10 cellular contexts compared by ENCODE assay signal in the genomic region with DNA sequence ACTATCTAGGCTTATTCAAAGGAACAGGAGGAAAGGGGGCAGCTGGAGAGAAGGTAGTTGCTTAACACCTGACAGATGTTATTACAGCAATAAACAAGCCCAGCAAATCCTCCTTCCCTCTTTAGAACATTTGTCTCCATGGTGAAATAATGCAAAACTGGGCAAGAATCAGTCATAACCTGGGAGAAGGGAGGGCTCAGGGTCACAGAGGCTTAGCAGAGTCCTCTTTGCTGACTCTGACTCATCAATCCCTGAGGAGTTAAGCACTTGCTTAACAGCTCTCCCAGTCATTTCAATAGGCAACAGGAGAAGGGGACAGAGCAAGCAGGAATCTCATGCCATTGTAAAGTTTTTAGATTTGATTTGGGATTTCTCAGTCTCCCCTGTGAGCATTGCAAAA.
DNase-seq lines count a peak whose midpoint lies in the region; ATAC-seq and TF ChIP-seq lines count a peak whose summit lies in the region.
"Had no signal": no experiment of that assay in that cellular context is flagged by ENCODE, and none has a peak within 500 bp of the region (broad histone marks: within the 10 kb centered on the region; RNA-seq: fewer than 3 reads in every experiment).

No MANE protein-coding gene starts in this region.

- no peak overlapping the region for H2AFZ ChIP-seq in SK-N-SH (ENCODE audit: low read depth)

- H3K4me1 ChIP-seq in SK-N-SH (ENCODE audit: control insufficient read depth in 1 of 2, insufficient read depth in 2 of 2, low read depth in 1 of 2, low read length in 1 of 2) (peaks cover 0 to 15% of the 10 kb centered on the region in 2 experiments; a peak in 2 of 4 replicates), cardiac muscle cell (ENCODE audit: low read depth) (no peaks in the 10 kb centered on the region)

- H3K9me3 ChIP-seq in SK-N-SH (no peaks in the 10 kb centered on the region), cardiac muscle cell (ENCODE audit: low read depth) (no peaks in the 10 kb centered on the region)

- H3K4me3 Mint-ChIP-seq in HFFc6: peak overlapping the region; percentile 18; the same call in 1 of the 2 replicates
- H3K4me3 Mint-ChIP-seq in activated CD8-positive, alpha-beta T cell treated with anti-CD3 and anti-CD28 coated beads, Interleukin-2, amount 10 ng/mL, durations not matched to agents 7 days and 5 days: no peak overlapping the region
- H3K4me3 Mint-ChIP-seq: stimulated activated naive CD8-positive, alpha-beta T cell treated with anti-CD3 and anti-CD28 coated beads, Interleukin-15, Interleukin-2, amounts not matched to agents 100 ng/mL and 50 ng/mL, for 24 hours had no signal

- DNase-seq in HFFc6 (peak; percentile 83), SK-N-SH (no peak), cardiac muscle cell (ENCODE audit: low read depth in 1 of 2, low spot score in 1 of 2) (peak; percentile 11 to 86), smooth muscle cell of the brain vasculature (ENCODE audit: low read depth, low spot score) (peak; percentile 57), mucosa of gallbladder (ENCODE audit: low spot score) (no peak), NCI-H2029 (lab: John Stamatoyannopoulos, UW) (no peak)
- DNase-seq in stimulated activated CD4-positive, alpha-beta T cell treated with anti-CD3 and anti-CD28 coated beads, Interleukin-2, amount 100 ng/mL, for 24 hours: no peak
- no peak for DNase-seq in activated CD8-positive, alpha-beta T cell treated with anti-CD3 and anti-CD28 coated beads, Interleukin-2, amount 10 ng/mL, durations not matched to agents 7 days and 5 days

- no peak for TF ChIP-seq RAD21 in SK-N-SH (IDR thresholded peaks at IDR 0.05; ENCODE audit: low read length)

- H3K27me3 ChIP-seq in SK-N-SH (ENCODE audit: insufficient read depth): no peaks in the 10 kb centered on the region
- no peaks in the 10 kb centered on the region for H3K27me3 ChIP-seq in cardiac muscle cell

- TF ChIP-seq CTCF in HFFc6 (IDR thresholded peaks at IDR 0.05) (no peak), SK-N-SH (IDR thresholded peaks at IDR 0.05) (no peak), cardiac muscle cell (IDR thresholded peaks at IDR 0.05; ENCODE audit: low read depth, low read length) (no peak)

- H3K79me2 ChIP-seq in SK-N-SH (ENCODE audit: insufficient read depth): no peaks in the 10 kb centered on the region

- no peaks in the 10 kb centered on the region for H3K36me3 Mint-ChIP-seq in HFFc6 (ENCODE audit: low read depth)
- no peaks in the 10 kb centered on the region for H3K36me3 Mint-ChIP-seq in activated CD8-positive, alpha-beta T cell treated with anti-CD3 and anti-CD28 coated beads, Interleukin-2, amount 10 ng/mL, durations not matched to agents 7 days and 5 days (ENCODE audit: low read depth)

- H3K36me3 ChIP-seq in SK-N-SH (replicated peaks in 1 of 2; ENCODE audit: control insufficient read depth in 1 of 2, insufficient read depth in 2 of 2, low read length in 1 of 2) (no peaks in the 10 kb centered on the region), cardiac muscle cell (no peaks in the 10 kb centered on the region)

- H3K9me2 ChIP-seq in SK-N-SH: no peaks in the 10 kb centered on the region

- peak overlapping the region; percentile 64; the same call in 1 of the 2 replicates for H3K4me2 ChIP-seq in SK-N-SH

- POLR2A ChIA-PET in SK-N-SH (lab: Yijun Ruan, JAX): no interaction called here
- POLR2A ChIA-PET in activated CD8-positive, alpha-beta T cell treated with anti-CD3 and anti-CD28 coated beads, Interleukin-2, amount 10 ng/mL, durations not matched to agents 7 days and 5 days (lab: Charles Lee): no interaction called here

- H4K20me1 ChIP-seq in SK-N-SH (ENCODE audit: insufficient read depth): no peaks in the 10 kb centered on the region

- H3K27ac ChIP-seq in SK-N-SH (ENCODE audit: low read depth in 2 of 2, low read length in 1 of 2) (peak overlapping the region in 1 of 2 experiments; percentile 69; a peak in 2 of 4 replicates), cardiac muscle cell (no peak overlapping the region)

- H3K27ac Mint-ChIP-seq in HFFc6: peak overlapping the region; percentile 88
- no peak overlapping the region for H3K27ac Mint-ChIP-seq in activated CD8-positive, alpha-beta T cell treated with anti-CD3 and anti-CD28 coated beads, Interleukin-2, amount 10 ng/mL, durations not matched to agents 7 days and 5 days
- H3K27ac Mint-ChIP-seq: stimulated activated naive CD8-positive, alpha-beta T cell treated with anti-CD3 and anti-CD28 coated beads, Interleukin-15, Interleukin-2, amounts not matched to agents 100 ng/mL and 50 ng/mL, for 24 hours had no signal

- H3K4me1 Mint-ChIP-seq in HFFc6 (ENCODE audit: low read depth): peaks cover 62% of the 10 kb centered on the region
- no peaks in the 10 kb centered on the region for H3K4me1 Mint-ChIP-seq in activated CD8-positive, alpha-beta T cell treated with anti-CD3 and anti-CD28 coated beads, Interleukin-2, amount 10 ng/mL, durations not matched to agents 7 days and 5 days (ENCODE audit: low read depth)

- H3K9ac ChIP-seq in SK-N-SH: peak overlapping the region; percentile 19; the same call in 1 of the 2 replicates

- H3K4me3 ChIP-seq in SK-N-SH (ENCODE audit: low read depth in 2 of 2, low read length in 1 of 2) (no peak overlapping the region), cardiac muscle cell (no peak overlapping the region)
- H3K4me3 ChIP-seq: K562 had no signal

- CTCF ChIA-PET in SK-N-SH (lab: Yijun Ruan, JAX): interaction anchor here (1.0 to 1.7 kb wide), 2 partner anchors 11 to 23 kb away, joined by 3 to 5 read pairs; no protein-coding TSS in a partner anchor
- CTCF ChIA-PET in activated CD8-positive, alpha-beta T cell treated with anti-CD3 and anti-CD28 coated beads, Interleukin-2, amount 10 ng/mL, durations not matched to agents 7 days and 5 days (lab: Charles Lee): no interaction called here

- TF ChIP-seq EP300 in SK-N-SH (IDR thresholded peaks at IDR 0.05; ENCODE audit: borderline replicate concordance in 1 of 2, low read depth in 1 of 2, low read length in 1 of 2): no peak

- peaks cover 13% of the 10 kb centered on the region for H3F3A ChIP-seq in SK-N-SH (replicated peaks; ENCODE audit: insufficient read depth)

- H3K9me3 Mint-ChIP-seq in HFFc6: no peaks in the 10 kb centered on the region
- H3K9me3 Mint-ChIP-seq in activated CD8-positive, alpha-beta T cell treated with anti-CD3 and anti-CD28 coated beads, Interleukin-2, amount 10 ng/mL, durations not matched to agents 7 days and 5 days (ENCODE audit: insufficient read depth): no peaks in the 10 kb centered on the region
- H3K9me3 Mint-ChIP-seq: stimulated activated naive CD8-positive, alpha-beta T cell treated with anti-CD3 and anti-CD28 coated beads, Interleukin-15, Interleukin-2, amounts not matched to agents 100 ng/mL and 50 ng/mL, for 24 hours had no signal

- H3K27me3 Mint-ChIP-seq in HFFc6 (ENCODE audit: insufficient read depth): no peaks in the 10 kb centered on the region
- no peaks in the 10 kb centered on the region for H3K27me3 Mint-ChIP-seq in activated CD8-positive, alpha-beta T cell treated with anti-CD3 and anti-CD28 coated beads, Interleukin-2, amount 10 ng/mL, durations not matched to agents 7 days and 5 days (ENCODE audit: low read depth)
- H3K27me3 Mint-ChIP-seq: stimulated activated naive CD8-positive, alpha-beta T cell treated with anti-CD3 and anti-CD28 coated beads, Interleukin-15, Interleukin-2, amounts not matched to agents 100 ng/mL and 50 ng/mL, for 24 hours had no signal

- ATAC-seq in activated CD8-positive, alpha-beta T cell treated with anti-CD3 and anti-CD28 coated beads, Interleukin-2, amount 10 ng/mL, durations not matched to agents 7 days and 5 days: no peak
- ATAC-seq: K562 had no signal

TF ChIP-seq in SK-N-SH, 30 proteins besides CTCF, POLR2A, EP300 and RAD21 (continues in another document):
- TF ChIP-seq, protein P1, sequence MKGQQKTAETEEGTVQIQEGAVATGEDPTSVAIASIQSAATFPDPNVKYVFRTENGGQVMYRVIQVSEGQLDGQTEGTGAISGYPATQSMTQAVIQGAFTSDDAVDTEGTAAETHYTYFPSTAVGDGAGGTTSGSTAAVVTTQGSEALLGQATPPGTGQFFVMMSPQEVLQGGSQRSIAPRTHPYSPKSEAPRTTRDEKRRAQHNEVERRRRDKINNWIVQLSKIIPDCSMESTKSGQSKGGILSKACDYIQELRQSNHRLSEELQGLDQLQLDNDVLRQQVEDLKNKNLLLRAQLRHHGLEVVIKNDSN (IDR thresholded peaks at IDR 0.05; ENCODE audit: borderline replicate concordance, low read depth): no peak
- TF ChIP-seq SIN3A (IDR thresholded peaks at IDR 0.05; ENCODE audit: borderline replicate concordance, low read depth, low read length): no peak
- TF ChIP-seq, protein P2, sequence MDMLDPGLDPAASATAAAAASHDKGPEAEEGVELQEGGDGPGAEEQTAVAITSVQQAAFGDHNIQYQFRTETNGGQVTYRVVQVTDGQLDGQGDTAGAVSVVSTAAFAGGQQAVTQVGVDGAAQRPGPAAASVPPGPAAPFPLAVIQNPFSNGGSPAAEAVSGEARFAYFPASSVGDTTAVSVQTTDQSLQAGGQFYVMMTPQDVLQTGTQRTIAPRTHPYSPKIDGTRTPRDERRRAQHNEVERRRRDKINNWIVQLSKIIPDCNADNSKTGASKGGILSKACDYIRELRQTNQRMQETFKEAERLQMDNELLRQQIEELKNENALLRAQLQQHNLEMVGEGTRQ (IDR thresholded peaks at IDR 0.05; ENCODE audit: borderline replicate concordance, low read depth, low read length): no peak
- TF ChIP-seq RXRA (IDR thresholded peaks at IDR 0.05; ENCODE audit: borderline replicate concordance, low read depth): peak; percentile 14; the same call in 1 of the 2 replicates
- TF ChIP-seq YY1 (IDR thresholded peaks at IDR 0.05; ENCODE audit: low read depth): no peak
- TF ChIP-seq, protein P3, sequence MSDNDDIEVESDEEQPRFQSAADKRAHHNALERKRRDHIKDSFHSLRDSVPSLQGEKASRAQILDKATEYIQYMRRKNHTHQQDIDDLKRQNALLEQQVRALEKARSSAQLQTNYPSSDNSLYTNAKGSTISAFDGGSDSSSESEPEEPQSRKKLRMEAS (IDR thresholded peaks at IDR 0.05; ENCODE audit: low read depth): no peak
- peak; percentile 37; the same call in 1 of the 2 replicates for TF ChIP-seq FOSL2 (IDR thresholded peaks at IDR 0.05; ENCODE audit: borderline replicate concordance, low read depth)
- TF ChIP-seq NFIC (IDR thresholded peaks at IDR 0.05; ENCODE audit: borderline replicate concordance): no peak
- TF ChIP-seq EZH2phosphoT487 (IDR thresholded peaks at IDR 0.05; ENCODE audit: borderline replicate concordance, low read depth): no peak
- no peak for TF ChIP-seq NRF1 (IDR thresholded peaks at IDR 0.05; ENCODE audit: low read depth, low read length)
- no peak for TF ChIP-seq RFX5 (IDR thresholded peaks at IDR 0.05; ENCODE audit: low read length)
- no peak for TF ChIP-seq TEAD4 (IDR thresholded peaks at IDR 0.05; ENCODE audit: borderline replicate concordance, insufficient read depth)
- no peak for TF ChIP-seq JUND (IDR thresholded peaks at IDR 0.05)
- no peak for TF ChIP-seq TAF1 (IDR thresholded peaks at IDR 0.05; ENCODE audit: borderline replicate concordance, low read depth, low read length)
- no peak for TF ChIP-seq RCOR1 (IDR thresholded peaks at IDR 0.05; ENCODE audit: low read length)

Comparison
In these comparisons a context has a peak if more than half of its experiments do, and no peak if none do; other contexts are left out.
1. DNase-seq: peak in HFFc6 (single experiment), cardiac muscle cell (2 of 2) and smooth muscle cell of the brain vasculature (single experiment); none in SK-N-SH (single experiment), stimulated activated CD4-positive, alpha-beta T cell treated with anti-CD3 and anti-CD28 coated beads, Interleukin-2, amount 100 ng/mL, for 24 hours (0 of 2), activated CD8-positive, alpha-beta T cell treated with anti-CD3 and anti-CD28 coated beads, Interleukin-2, amount 10 ng/mL, durations not matched to agents 7 days and 5 days (single experiment), mucosa of gallbladder (single experiment) and NCI-H2029 (single experiment).